1 cellular context compared by ENCODE assay signal in genomic region chr12:49130151-49131050, GRCh38.
TF ChIP-seq lines count a peak whose summit lies in the region.

No MANE protein-coding gene starts in this region.

TF ChIP-seq in HEK293, 187 proteins besides CTCF, POLR2A, EP300 and RAD21 (continued from another document and continues in another):
- TF ChIP-seq, protein P1, sequence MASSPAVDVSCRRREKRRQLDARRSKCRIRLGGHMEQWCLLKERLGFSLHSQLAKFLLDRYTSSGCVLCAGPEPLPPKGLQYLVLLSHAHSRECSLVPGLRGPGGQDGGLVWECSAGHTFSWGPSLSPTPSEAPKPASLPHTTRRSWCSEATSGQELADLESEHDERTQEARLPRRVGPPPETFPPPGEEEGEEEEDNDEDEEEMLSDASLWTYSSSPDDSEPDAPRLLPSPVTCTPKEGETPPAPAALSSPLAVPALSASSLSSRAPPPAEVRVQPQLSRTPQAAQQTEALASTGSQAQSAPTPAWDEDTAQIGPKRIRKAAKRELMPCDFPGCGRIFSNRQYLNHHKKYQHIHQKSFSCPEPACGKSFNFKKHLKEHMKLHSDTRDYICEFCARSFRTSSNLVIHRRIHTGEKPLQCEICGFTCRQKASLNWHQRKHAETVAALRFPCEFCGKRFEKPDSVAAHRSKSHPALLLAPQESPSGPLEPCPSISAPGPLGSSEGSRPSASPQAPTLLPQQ (tag by site-specific recombination; IDR thresholded peaks at IDR 0.05) = peak; percentile 57
- no peak for TF ChIP-seq PRDM1 (tag by site-specific recombination; IDR thresholded peaks at IDR 0.05)
- TF ChIP-seq ZNF580 (tag by site-specific recombination; IDR thresholded peaks at IDR 0.05) = no peak; the same call in 1 of the 2 replicates
- TF ChIP-seq ZNF777 (tag by site-specific recombination; IDR thresholded peaks at IDR 0.05; ENCODE audit: borderline replicate concordance) = no peak
- TF ChIP-seq ZNF626 (tag by site-specific recombination; IDR thresholded peaks at IDR 0.05) = no peak
- peak; percentile 43; the same call in 1 of the 2 replicates for TF ChIP-seq KLF10 (tag by site-specific recombination; IDR thresholded peaks at IDR 0.05)
- TF ChIP-seq ZNF768 (tag by site-specific recombination; IDR thresholded peaks at IDR 0.05) = no peak; the same call in 1 of the 2 replicates
- TF ChIP-seq, protein P2, sequence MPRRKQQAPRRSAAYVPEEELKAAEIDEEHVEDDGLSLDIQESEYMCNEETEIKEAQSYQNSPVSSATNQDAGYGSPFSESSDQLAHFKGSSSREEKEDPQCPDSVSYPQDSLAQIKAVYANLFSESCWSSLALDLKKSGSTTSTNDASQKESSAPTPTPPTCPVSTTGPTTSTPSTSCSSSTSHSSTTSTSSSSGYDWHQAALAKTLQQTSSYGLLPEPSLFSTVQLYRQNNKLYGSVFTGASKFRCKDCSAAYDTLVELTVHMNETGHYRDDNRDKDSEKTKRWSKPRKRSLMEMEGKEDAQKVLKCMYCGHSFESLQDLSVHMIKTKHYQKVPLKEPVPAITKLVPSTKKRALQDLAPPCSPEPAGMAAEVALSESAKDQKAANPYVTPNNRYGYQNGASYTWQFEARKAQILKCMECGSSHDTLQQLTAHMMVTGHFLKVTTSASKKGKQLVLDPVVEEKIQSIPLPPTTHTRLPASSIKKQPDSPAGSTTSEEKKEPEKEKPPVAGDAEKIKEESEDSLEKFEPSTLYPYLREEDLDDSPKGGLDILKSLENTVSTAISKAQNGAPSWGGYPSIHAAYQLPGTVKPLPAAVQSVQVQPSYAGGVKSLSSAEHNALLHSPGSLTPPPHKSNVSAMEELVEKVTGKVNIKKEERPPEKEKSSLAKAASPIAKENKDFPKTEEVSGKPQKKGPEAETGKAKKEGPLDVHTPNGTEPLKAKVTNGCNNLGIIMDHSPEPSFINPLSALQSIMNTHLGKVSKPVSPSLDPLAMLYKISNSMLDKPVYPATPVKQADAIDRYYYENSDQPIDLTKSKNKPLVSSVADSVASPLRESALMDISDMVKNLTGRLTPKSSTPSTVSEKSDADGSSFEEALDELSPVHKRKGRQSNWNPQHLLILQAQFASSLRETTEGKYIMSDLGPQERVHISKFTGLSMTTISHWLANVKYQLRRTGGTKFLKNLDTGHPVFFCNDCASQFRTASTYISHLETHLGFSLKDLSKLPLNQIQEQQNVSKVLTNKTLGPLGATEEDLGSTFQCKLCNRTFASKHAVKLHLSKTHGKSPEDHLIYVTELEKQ (tag by site-specific recombination; IDR thresholded peaks at IDR 0.05; ENCODE audit: borderline replicate concordance) = peak; percentile 53; the same call in 1 of the 2 replicates
- no peak for TF ChIP-seq ZNF133 (tag by site-specific recombination; IDR thresholded peaks at IDR 0.05)
- no peak for TF ChIP-seq ZNF202 (tag by site-specific recombination; IDR thresholded peaks at IDR 0.05; ENCODE audit: borderline replicate concordance)
- TF ChIP-seq ZXDB (tag by site-specific recombination; IDR thresholded peaks at IDR 0.05) = peak; percentile 79
- TF ChIP-seq ZNF292 (tag by site-specific recombination; IDR thresholded peaks at IDR 0.05; ENCODE audit: borderline replicate concordance, low read depth) = no peak
- peak; percentile 77 for TF ChIP-seq ZEB2 (tag by site-specific recombination; IDR thresholded peaks at IDR 0.05)
- no peak for TF ChIP-seq ZNF514 (tag by site-specific recombination; IDR thresholded peaks at IDR 0.05)
- TF ChIP-seq RBAK (tag by site-specific recombination; IDR thresholded peaks at IDR 0.05) = 0 out of 2 replicates have a peak, but pooled peaks have one; percentile 17
- TF ChIP-seq ZNF473 (tag by site-specific recombination; IDR thresholded peaks at IDR 0.05) = no peak
- TF ChIP-seq ZFP3 (tag by site-specific recombination; IDR thresholded peaks at IDR 0.05; ENCODE audit: low read depth) = no peak
- TF ChIP-seq SCRT1 (tag by site-specific recombination; IDR thresholded peaks at IDR 0.05; ENCODE audit: borderline replicate concordance) = peak; percentile 58
- no peak for TF ChIP-seq ZNF37A (tag by site-specific recombination; IDR thresholded peaks at IDR 0.05)
- TF ChIP-seq ZNF24 (tag by site-specific recombination; IDR thresholded peaks at IDR 0.05) = peak; percentile 66; the same call in 1 of the 2 replicates
- peak; percentile 42; the same call in 1 of the 2 replicates for TF ChIP-seq GLIS1 (tag by site-specific recombination; IDR thresholded peaks at IDR 0.05)
- peak; percentile 71 for TF ChIP-seq ZNF639 (tag by site-specific recombination; IDR thresholded peaks at IDR 0.05)
- no peak for TF ChIP-seq ELK4 (IDR thresholded peaks at IDR 0.05; ENCODE audit: borderline replicate concordance, low read depth, low read length)
- TF ChIP-seq TCF7L2 (IDR thresholded peaks at IDR 0.05; ENCODE audit: borderline replicate concordance, low read depth, low read length) = no peak
- TF ChIP-seq ZNF488 (tag by site-specific recombination; IDR thresholded peaks at IDR 0.05) = no peak
- no peak for TF ChIP-seq ZSCAN23 (tag by site-specific recombination; IDR thresholded peaks at IDR 0.05)
- TF ChIP-seq, protein P3, sequence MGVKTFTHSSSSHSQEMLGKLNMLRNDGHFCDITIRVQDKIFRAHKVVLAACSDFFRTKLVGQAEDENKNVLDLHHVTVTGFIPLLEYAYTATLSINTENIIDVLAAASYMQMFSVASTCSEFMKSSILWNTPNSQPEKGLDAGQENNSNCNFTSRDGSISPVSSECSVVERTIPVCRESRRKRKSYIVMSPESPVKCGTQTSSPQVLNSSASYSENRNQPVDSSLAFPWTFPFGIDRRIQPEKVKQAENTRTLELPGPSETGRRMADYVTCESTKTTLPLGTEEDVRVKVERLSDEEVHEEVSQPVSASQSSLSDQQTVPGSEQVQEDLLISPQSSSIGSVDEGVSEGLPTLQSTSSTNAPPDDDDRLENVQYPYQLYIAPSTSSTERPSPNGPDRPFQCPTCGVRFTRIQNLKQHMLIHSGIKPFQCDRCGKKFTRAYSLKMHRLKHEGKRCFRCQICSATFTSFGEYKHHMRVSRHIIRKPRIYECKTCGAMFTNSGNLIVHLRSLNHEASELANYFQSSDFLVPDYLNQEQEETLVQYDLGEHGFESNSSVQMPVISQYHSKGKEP (tag by site-specific recombination; IDR thresholded peaks at IDR 0.05) = peak; percentile 50; the same call in 1 of the 2 replicates
- TF ChIP-seq, protein P4, sequence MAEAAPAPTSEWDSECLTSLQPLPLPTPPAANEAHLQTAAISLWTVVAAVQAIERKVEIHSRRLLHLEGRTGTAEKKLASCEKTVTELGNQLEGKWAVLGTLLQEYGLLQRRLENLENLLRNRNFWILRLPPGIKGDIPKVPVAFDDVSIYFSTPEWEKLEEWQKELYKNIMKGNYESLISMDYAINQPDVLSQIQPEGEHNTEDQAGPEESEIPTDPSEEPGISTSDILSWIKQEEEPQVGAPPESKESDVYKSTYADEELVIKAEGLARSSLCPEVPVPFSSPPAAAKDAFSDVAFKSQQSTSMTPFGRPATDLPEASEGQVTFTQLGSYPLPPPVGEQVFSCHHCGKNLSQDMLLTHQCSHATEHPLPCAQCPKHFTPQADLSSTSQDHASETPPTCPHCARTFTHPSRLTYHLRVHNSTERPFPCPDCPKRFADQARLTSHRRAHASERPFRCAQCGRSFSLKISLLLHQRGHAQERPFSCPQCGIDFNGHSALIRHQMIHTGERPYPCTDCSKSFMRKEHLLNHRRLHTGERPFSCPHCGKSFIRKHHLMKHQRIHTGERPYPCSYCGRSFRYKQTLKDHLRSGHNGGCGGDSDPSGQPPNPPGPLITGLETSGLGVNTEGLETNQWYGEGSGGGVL (tag by site-specific recombination; IDR thresholded peaks at IDR 0.05) = peak; percentile 58; the same call in 1 of the 2 replicates
- TF ChIP-seq ZNF623 (tag by site-specific recombination; IDR thresholded peaks at IDR 0.05) = no peak
- TF ChIP-seq GLI2 (tag by site-specific recombination; IDR thresholded peaks at IDR 0.05; ENCODE audit: borderline replicate concordance, low read depth) = no peak
- 0 out of 2 replicates have a peak, but pooled peaks have one; percentile 34 for TF ChIP-seq ZNF501 (tag by site-specific recombination; IDR thresholded peaks at IDR 0.05)
- no peak for TF ChIP-seq ZNF747 (tag by site-specific recombination; IDR thresholded peaks at IDR 0.05)
- TF ChIP-seq ZBTB1 (tag by site-specific recombination; IDR thresholded peaks at IDR 0.05) = peak; percentile 56; the same call in 1 of the 2 replicates
- no peak for TF ChIP-seq ZNF19 (tag by site-specific recombination; IDR thresholded peaks at IDR 0.05; ENCODE audit: low read depth)
- TF ChIP-seq HOXC10 (CRISPR knock-in tag; IDR thresholded peaks at IDR 0.05) = peak; percentile 45
- TF ChIP-seq, protein P5, sequence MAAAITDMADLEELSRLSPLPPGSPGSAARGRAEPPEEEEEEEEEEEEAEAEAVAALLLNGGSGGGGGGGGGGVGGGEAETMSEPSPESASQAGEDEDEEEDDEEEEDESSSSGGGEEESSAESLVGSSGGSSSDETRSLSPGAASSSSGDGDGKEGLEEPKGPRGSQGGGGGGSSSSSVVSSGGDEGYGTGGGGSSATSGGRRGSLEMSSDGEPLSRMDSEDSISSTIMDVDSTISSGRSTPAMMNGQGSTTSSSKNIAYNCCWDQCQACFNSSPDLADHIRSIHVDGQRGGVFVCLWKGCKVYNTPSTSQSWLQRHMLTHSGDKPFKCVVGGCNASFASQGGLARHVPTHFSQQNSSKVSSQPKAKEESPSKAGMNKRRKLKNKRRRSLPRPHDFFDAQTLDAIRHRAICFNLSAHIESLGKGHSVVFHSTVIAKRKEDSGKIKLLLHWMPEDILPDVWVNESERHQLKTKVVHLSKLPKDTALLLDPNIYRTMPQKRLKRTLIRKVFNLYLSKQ (tag by site-specific recombination; IDR thresholded peaks at IDR 0.05; ENCODE audit: borderline replicate concordance) = no peak
- no peak for TF ChIP-seq MYNN (tag by site-specific recombination; IDR thresholded peaks at IDR 0.05; ENCODE audit: borderline replicate concordance)
- peak; percentile 69 for TF ChIP-seq ZNF449 (tag by site-specific recombination; IDR thresholded peaks at IDR 0.05)
- no peak for TF ChIP-seq ZNF157 (tag by site-specific recombination; IDR thresholded peaks at IDR 0.05)
- no peak for TF ChIP-seq ZNF549 (tag by site-specific recombination; IDR thresholded peaks at IDR 0.05)
- TF ChIP-seq ZNF10 (tag by site-specific recombination; IDR thresholded peaks at IDR 0.05) = no peak; the same call in 1 of the 2 replicates
- no peak for TF ChIP-seq ZBTB10 (tag by site-specific recombination; IDR thresholded peaks at IDR 0.05)
- TF ChIP-seq ZNF350 (tag by site-specific recombination; IDR thresholded peaks at IDR 0.05) = no peak
- TF ChIP-seq ZSCAN16 (tag by site-specific recombination; IDR thresholded peaks at IDR 0.05) = 0 out of 2 replicates have a peak, but pooled peaks have one; percentile 24
- no peak for TF ChIP-seq REPIN1 (tag by site-specific recombination; IDR thresholded peaks at IDR 0.05; ENCODE audit: low read depth)
- TF ChIP-seq ZNF548 (tag by site-specific recombination; IDR thresholded peaks at IDR 0.05) = no peak
